32 cellular contexts compared by ENCODE assay signal in genomic region chr1:159860456-159860855, GRCh38. TPM values are rescaled to one million over a fixed set of nuclear protein-coding genes. Genes with fewer than 3 reads are reported as not detected.
DNase-seq lines count a peak whose midpoint lies in the region; FAIRE-seq and TF ChIP-seq lines count a peak whose summit lies in the region.
"Had no signal": no experiment of that assay in that cellular context is flagged by ENCODE, and none has a peak within 500 bp of the region (broad histone marks: within the 10 kb centered on the region; RNA-seq: fewer than 3 reads in every experiment).

No MANE protein-coding gene starts in this region.

- no peak overlapping the region for H2BK120ac ChIP-seq in H1 (replicated peaks; ENCODE audit: low read depth, low read length)

- CTCF ChIA-PET in H1 (lab: Charles Lee; ENCODE audit: partially characterized antibody) = interaction anchor here (1.0 to 14.8 kb wide), 5 partner anchors 9 to 147 kb away, joined by 4 to 111 read pairs (median 10); no protein-coding TSS in a partner anchor

- H3K27me3 ChIP-seq in H1 (replicated peaks in 1 of 4; ENCODE audit: control insufficient read depth in 3 of 4, extremely low read depth in 1 of 4, insufficient read depth in 3 of 4, low read length in 3 of 4) = peaks cover 0 to 10% (median 8%) of the 10 kb centered on the region in 4 experiments; a peak in 6 of 7 replicates
- no peaks in the 10 kb centered on the region for H3K27me3 ChIP-seq in osteoblast (ENCODE audit: insufficient read depth, low read length)
- H3K27me3 ChIP-seq: esophagus muscularis mucosa, gastroesophageal sphincter, SJSA1, thyroid gland, uterus had no signal

- H4K20me1 ChIP-seq in H1 (replicated peaks in 1 of 2; ENCODE audit: control insufficient read depth in 1 of 2, insufficient read depth in 2 of 2, low read length in 2 of 2) (no peaks in the 10 kb centered on the region), osteoblast (ENCODE audit: insufficient read depth, low read length) (no peaks in the 10 kb centered on the region)

- no peaks in the 10 kb centered on the region for H3K36me3 ChIP-seq in H1 (ENCODE audit: control insufficient read depth in 2 of 4, insufficient read depth in 4 of 4, low read length in 3 of 4)
- H3K36me3 ChIP-seq in osteoblast (ENCODE audit: insufficient read depth, low read length) = no peaks in the 10 kb centered on the region
- H3K36me3 ChIP-seq: gastroesophageal sphincter, SJSA1, thyroid gland, uterus had no signal

- no peak overlapping the region for H2AK5ac ChIP-seq in H1 (ENCODE audit: low read depth, low read length)

- H3K4me1 ChIP-seq in H1 (replicated peaks in 1 of 4; ENCODE audit: control insufficient read depth in 3 of 4, insufficient read depth in 4 of 4, low read length in 3 of 4) (peaks cover 0 to 2% (median 0%) of the 10 kb centered on the region in 4 experiments; a peak in 2 of 7 replicates), osteoblast (ENCODE audit: insufficient read depth, low read length) (peaks cover under 1% of the 10 kb centered on the region)
- H3K4me1 ChIP-seq: SJSA1, uterus had no signal

- WGBS in H1 (ENCODE audit: extremely low coverage in 1 of 2, insufficient coverage in 1 of 2, insufficient read length in 1 of 2, insufficient replicate concordance in 2 of 2, low coverage in 1 of 2, low lambda C conversion rate in 2 of 2, missing lambda C conversion rate in 1 of 2), 2 experiments = 83% methylated on average over 3 of the region's 3 CpGs; no CpG with 5 or more reads in 1 of the 2 experiments

- no peak for FAIRE-seq in H1 (lab: Jason Lieb, UNC)
- FAIRE-seq: GM19239 had no signal

- no peak for TF ChIP-seq CTCF in H1 (IDR thresholded peaks at IDR 0.05; ENCODE audit: control extremely low read depth in 1 of 3, insufficient read depth in 1 of 3, low read depth in 1 of 3, low read length in 3 of 3)
- no peak for TF ChIP-seq CTCF in osteoblast (IDR thresholded peaks at IDR 0.05; ENCODE audit: extremely low read depth, low read depth, low read length)

- no peak overlapping the region for H2BK5ac ChIP-seq in H1 (ENCODE audit: low read depth, low read length)

- no peaks in the 10 kb centered on the region for H3K79me2 ChIP-seq in H1 (ENCODE audit: control insufficient read depth in 1 of 2, insufficient read depth in 2 of 2, low read length in 2 of 2)
- no peaks in the 10 kb centered on the region for H3K79me2 ChIP-seq in osteoblast (ENCODE audit: insufficient read depth, low read length)

- no peaks in the 10 kb centered on the region for H3K79me1 ChIP-seq in H1 (ENCODE audit: low read depth, low read length)

- DNase-seq in NCI-H82 (lab: John Stamatoyannopoulos, UW) (peak; percentile 60), NCI-H82 treated with DMSO at 0.1 percent for 48 hours (lab: John Stamatoyannopoulos, UW; ENCODE audit: unreplicated experiment) (no peak), NCI-H226 (peak; percentile 36), H1 (ENCODE audit: low read depth in 1 of 2, low spot score in 2 of 2) (no peak), osteoblast (ENCODE audit: insufficient read length, low spot score, missing footprints) (peak; percentile 92), ACHN (no peak), NCI-H2029 treated with DMSO at 0.1 percent for 48 hours (lab: John Stamatoyannopoulos, UW) (no peak), midbrain (lab: John Stamatoyannopoulos, UW) (no peak)
- DNase-seq: activated CD4-positive, CD25-positive, alpha-beta regulatory T cell; activated naive CD4-positive, alpha-beta T cell; activated naive CD8-positive, alpha-beta T cell treated with anti-CD3 and anti-CD28 coated beads, Interleukin-2, amount 50 U/mL, for 24 hours; activated T-cell treated with anti-CD3 and anti-CD28 coated beads, Interleukin-2, amount 50 U/mL, for 72 hours; Calu3; CD4-positive, CD25-positive, alpha-beta regulatory T cell; DND-41; hippocampal formation; left colon; NCI-H1436; NCI-H2107; stimulated activated naive CD8-positive, alpha-beta T cell treated with anti-CD3 and anti-CD28 coated beads, Interleukin-15, amount 100 ng/mL, for 72 hours; T-helper 1 cell; thyroid gland; uterus had no signal

- no peak overlapping the region for H3K9ac ChIP-seq in H1 (replicated peaks in 1 of 4; ENCODE audit: extremely low read depth in 1 of 4, low read depth in 3 of 4, low read length in 3 of 4)

- H3K14ac ChIP-seq in H1 (ENCODE audit: insufficient read length) = no peak overlapping the region

- H3K9me3 ChIP-seq in H1 (ENCODE audit: insufficient read depth in 2 of 2, low read depth in 1 of 2, low read length in 1 of 2) (no peaks in the 10 kb centered on the region; a peak in 1 of 4 replicates), osteoblast (ENCODE audit: low read depth, low read length) (no peaks in the 10 kb centered on the region)
- H3K9me3 ChIP-seq: esophagus muscularis mucosa, gastroesophageal sphincter, SJSA1, thyroid gland, uterus had no signal

- no peak overlapping the region for H2BK15ac ChIP-seq in H1 (ENCODE audit: low read length)

- H3K4me3 ChIP-seq in H1 (ENCODE audit: extremely low read depth in 1 of 4, insufficient read depth in 2 of 4, low read depth in 3 of 4, low read length in 4 of 4) = no peak overlapping the region
- H3K4me3 ChIP-seq in osteoblast (ENCODE audit: insufficient read depth, low read length) = no peak overlapping the region
- H3K4me3 ChIP-seq: esophagus muscularis mucosa, gastroesophageal sphincter, SJSA1, thyroid gland, uterus had no signal

- H3K56ac ChIP-seq in H1 (replicated peaks; ENCODE audit: insufficient read length, low read depth, low read length) = no peak overlapping the region

- H4K5ac ChIP-seq in H1 (ENCODE audit: insufficient read length, low read depth, low read length) = no peak overlapping the region

- H3K4me2 ChIP-seq in H1 (ENCODE audit: insufficient read depth in 1 of 2, low read depth in 2 of 2, low read length in 2 of 2) = no peak overlapping the region
- H3K4me2 ChIP-seq in osteoblast (ENCODE audit: insufficient read depth, low read length) = no peak overlapping the region

- in situ Hi-C loops in ACHN (cut with HindIII; ENCODE audit: low pct_ligation_motif_present, low pct_unique_long_range_greater_than_20kb, low sequenced_read_pairs) = no loop called here

- TF ChIP-seq RAD21 in H1 (IDR thresholded peaks at IDR 0.05 in 1 of 2, conservative IDR thresholded peaks at IDR 0.05 in 1 of 2; ENCODE audit: low read depth in 2 of 2, low read length in 2 of 2) = no peak

- no peak overlapping the region for H3K4ac ChIP-seq in H1 (replicated peaks; ENCODE audit: insufficient read length, low read depth, low read length)

- POLR2A ChIA-PET in H1 (lab: Charles Lee; ENCODE audit: partially characterized antibody) = interaction anchor here (0.6 kb wide), 1 partner anchor 742 kb away, joined by 3 read pairs; no protein-coding TSS in a partner anchor

- H3K27ac ChIP-seq in H1 (ENCODE audit: low read depth, low read length) (no peak overlapping the region), osteoblast (ENCODE audit: low read depth, low read length) (no peak overlapping the region)
- H3K27ac ChIP-seq: esophagus muscularis mucosa, gastroesophageal sphincter, HL-60, SJSA1, thyroid gland had no signal

- no peak for TF ChIP-seq POLR2A in H1 (IDR thresholded peaks at IDR 0.05; ENCODE audit: control extremely low read depth in 1 of 2, low read depth in 2 of 2, low read length in 2 of 2)

- peak overlapping the region; percentile 0; the same call in 1 of the 2 replicates for H2BK12ac ChIP-seq in H1 (ENCODE audit: low read depth, low read length)

- no peak overlapping the region for H4K8ac ChIP-seq in H1 (ENCODE audit: extremely low read depth, insufficient read depth, low read length)

- H3K18ac ChIP-seq in H1 (ENCODE audit: extremely low read depth, low read length) = no peak overlapping the region

- H2AFZ ChIP-seq in H1 (ENCODE audit: low read length) (no peak overlapping the region), osteoblast (ENCODE audit: low read length) (no peak overlapping the region)

- no peak for TF ChIP-seq EP300 in H1 (IDR thresholded peaks at IDR 0.05; ENCODE audit: borderline replicate concordance in 1 of 2, low read depth in 2 of 2, low read length in 2 of 2)

- H2BK20ac ChIP-seq in H1 (ENCODE audit: low read length) = no peak overlapping the region

- H3K23ac ChIP-seq in H1 (ENCODE audit: insufficient read length) = no peak overlapping the region

- no peak overlapping the region for H4K91ac ChIP-seq in H1 (replicated peaks; ENCODE audit: insufficient read length, low read length)

- no peaks in the 10 kb centered on the region for H3K23me2 ChIP-seq in H1 (ENCODE audit: low read depth, low read length)

RNA-seq across cellular contexts. Expression of gene VSIG8, which starts 2.0 kb away (rescaled TPM):
- not detected in 2 replicates for total RNA-seq in H1 (2021; fragmentation: NEBNext Ultra II Directional; extraction: Animal tissue kit (Norgen Biotek cat#: 25700))
- not detected in 2 replicates for polyA plus RNA-seq in H1 (2011; rRNA removed)
- polyA plus RNA-seq in H1 (2011; cell fraction: cytosol; rRNA removed) = not detected
- not detected for polyA plus RNA-seq in H1 (2011; cell fraction: nucleus; rRNA removed)
- polyA plus RNA-seq in H1 (2012, experiment 1 of 2) = not detected in 4 replicates
- polyA plus RNA-seq in H1 (2012, experiment 2 of 2) = not detected
- polyA plus RNA-seq in H1 (2013, experiment 1 of 2) = not detected
- not detected for polyA plus RNA-seq in H1 (2013, experiment 2 of 2)
- polyA minus RNA-seq in H1 (2011; rRNA and poly(A)+ RNA removed) = not detected in 2 replicates
- not detected for polyA minus RNA-seq in H1 (2011; cell fraction: cytosol; rRNA and poly(A)+ RNA removed)
- not detected for polyA minus RNA-seq in H1 (2011; cell fraction: nucleus; rRNA and poly(A)+ RNA removed)
- total RNA-seq in osteoblast = not detected in 2 replicates
- total RNA-seq: A172; activated T-cell treated with anti-CD3 and anti-CD28 coated beads, Interleukin-2, amount 50 U/mL, for 72 hours; Calu3; CD4-positive, CD25-positive, alpha-beta regulatory T cell; esophagus muscularis mucosa; gastroesophageal sphincter; left colon; sciatic nerve; SJSA1 had no signal
- polyA plus RNA-seq: CD4-positive, CD25-positive, alpha-beta regulatory T cell had no signal

RNA-seq across cellular contexts. Expression of gene SLAMF8, which starts 33.8 kb away (rescaled TPM):
- total RNA-seq in H1 (2021; fragmentation: NEBNext Ultra II Directional; extraction: Animal tissue kit (Norgen Biotek cat#: 25700)) = not detected in 2 replicates
- not detected in 2 replicates for polyA plus RNA-seq in H1 (2011; rRNA removed)
- not detected for polyA plus RNA-seq in H1 (2011; cell fraction: cytosol; rRNA removed)
- polyA plus RNA-seq in H1 (2011; cell fraction: nucleus; rRNA removed) = not detected
- 0.28 TPM in 1 of 4 replicates, not detected in the others for polyA plus RNA-seq in H1 (2012, experiment 1 of 2)
- not detected for polyA plus RNA-seq in H1 (2012, experiment 2 of 2)
- not detected for polyA plus RNA-seq in H1 (2013, experiment 1 of 2)
- not detected for polyA plus RNA-seq in H1 (2013, experiment 2 of 2)
- not detected in 2 replicates for polyA minus RNA-seq in H1 (2011; rRNA and poly(A)+ RNA removed)
- not detected for polyA minus RNA-seq in H1 (2011; cell fraction: cytosol; rRNA and poly(A)+ RNA removed)
- polyA minus RNA-seq in H1 (2011; cell fraction: nucleus; rRNA and poly(A)+ RNA removed) = not detected
- under 0.01 and 0.36 TPM in 2 replicates for total RNA-seq in osteoblast
- total RNA-seq: A172; Calu3; CD4-positive, CD25-positive, alpha-beta regulatory T cell; NCI-H460; SJSA1 had no signal

RNA-seq across cellular contexts. Expression of gene CFAP45, which starts 39.5 kb away (rescaled TPM):
- not detected in 2 replicates for total RNA-seq in H1 (2021; fragmentation: NEBNext Ultra II Directional; extraction: Animal tissue kit (Norgen Biotek cat#: 25700))
- 0.05 and 0.11 TPM in 2 replicates for polyA plus RNA-seq in H1 (2011; rRNA removed)
- polyA plus RNA-seq in H1 (2011; cell fraction: cytosol; rRNA removed) = 0.45 TPM
- polyA plus RNA-seq in H1 (2011; cell fraction: nucleus; rRNA removed) = 0.16 TPM
- polyA plus RNA-seq in H1 (2012, experiment 1 of 2) = 0.16 to 0.64 TPM (median 0.36 TPM) in 4 replicates
- 0.31 TPM for polyA plus RNA-seq in H1 (2012, experiment 2 of 2)
- polyA plus RNA-seq in H1 (2013, experiment 1 of 2) = 0.30 TPM
- 0.31 TPM for polyA plus RNA-seq in H1 (2013, experiment 2 of 2)
- not detected in 2 replicates for polyA minus RNA-seq in H1 (2011; rRNA and poly(A)+ RNA removed)
- polyA minus RNA-seq in H1 (2011; cell fraction: cytosol; rRNA and poly(A)+ RNA removed) = not detected
- polyA minus RNA-seq in H1 (2011; cell fraction: nucleus; rRNA and poly(A)+ RNA removed) = not detected
- total RNA-seq in osteoblast = 0.29 and 0.36 TPM in 2 replicates

RNA-seq across cellular contexts. Expression of gene FCRL6, which starts 58.3 kb away (rescaled TPM):
- total RNA-seq in H1 (2021; fragmentation: NEBNext Ultra II Directional; extraction: Animal tissue kit (Norgen Biotek cat#: 25700)) = not detected in 2 replicates
- 0.08 TPM in 1 of 2 replicates, not detected in the other for polyA plus RNA-seq in H1 (2011; rRNA removed)
- polyA plus RNA-seq in H1 (2011; cell fraction: cytosol; rRNA removed) = not detected
- not detected for polyA plus RNA-seq in H1 (2011; cell fraction: nucleus; rRNA removed)
- not detected in 4 replicates for polyA plus RNA-seq in H1 (2012, experiment 1 of 2)
- not detected for polyA plus RNA-seq in H1 (2012, experiment 2 of 2)
- not detected for polyA plus RNA-seq in H1 (2013, experiment 1 of 2)
- polyA plus RNA-seq in H1 (2013, experiment 2 of 2) = not detected
- polyA minus RNA-seq in H1 (2011; rRNA and poly(A)+ RNA removed) = not detected in 2 replicates
- not detected for polyA minus RNA-seq in H1 (2011; cell fraction: cytosol; rRNA and poly(A)+ RNA removed)
- polyA minus RNA-seq in H1 (2011; cell fraction: nucleus; rRNA and poly(A)+ RNA removed) = not detected
- not detected in 2 replicates for total RNA-seq in osteoblast
- total RNA-seq: A172; Calu3; CD4-positive, CD25-positive, alpha-beta regulatory T cell; H4; NCI-H460; SJSA1 had no signal

Comparison
In these comparisons a context has a peak if more than half of its experiments do, and no peak if none do; other contexts are left out.
1. DNase-seq: peak in NCI-H82 (single experiment), NCI-H226 (single experiment) and osteoblast (single experiment); none in NCI-H82 treated with DMSO at 0.1 percent for 48 hours (single experiment), H1 (0 of 2), ACHN (single experiment), NCI-H2029 treated with DMSO at 0.1 percent for 48 hours (single experiment) and midbrain (single experiment).